In the genomic region with DNA sequence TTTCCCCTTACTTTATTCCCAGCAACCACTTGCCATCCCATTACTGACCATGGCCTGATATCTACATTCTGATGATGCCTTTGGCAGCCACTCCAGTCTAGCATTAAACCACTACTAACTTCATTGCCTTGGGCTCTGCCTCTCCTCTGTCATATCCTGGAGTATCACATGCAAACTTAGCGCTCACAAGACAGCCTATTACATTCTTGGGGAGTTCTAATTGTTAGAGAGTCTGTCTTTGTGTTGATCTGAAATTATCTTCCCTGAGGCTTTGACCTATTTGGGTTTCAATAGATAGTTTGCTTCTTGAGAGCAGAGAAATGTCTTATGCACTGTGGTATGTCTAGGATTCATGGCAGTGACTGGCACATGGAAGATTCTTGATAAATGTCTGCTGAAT, we compare ENCODE assay signal across 9 cellular contexts.
"Had no signal": no experiment of that assay in that cellular context is flagged by ENCODE, and none has a peak within 500 bp of the region (broad histone marks: within the 10 kb centered on the region; RNA-seq: fewer than 3 reads in every experiment).

No MANE protein-coding gene starts in this region.

- H2AFZ ChIP-seq: GM23248 had no signal

- H3K4me2 ChIP-seq: KMS-11 had no signal

- FAIRE-seq: H54, HepG2 had no signal

- DNase-seq: GM23248, GOT3, H9, HCEC 1CT, KBM-7 had no signal

- H3K4me3 ChIP-seq: GM23248 had no signal

- H3K9ac ChIP-seq: GM23248, KMS-11 had no signal

- H3K27ac ChIP-seq: GM23248, HL-60, KMS-11 had no signal
